In genomic region chr1:46990541-46990940, GRCh38 we compare ENCODE assay signal across 4 cellular contexts. TPM values are rescaled to one million over a fixed set of nuclear protein-coding genes. Genes with fewer than 3 reads are reported as not detected.
"Had no signal": no experiment of that assay in that cellular context is flagged by ENCODE, and none has a peak within 500 bp of the region (broad histone marks: within the 10 kb centered on the region; RNA-seq: fewer than 3 reads in every experiment).

No MANE protein-coding gene starts in this region.

RNA-seq across cellular contexts. Expression of gene CYP4X1, which starts 32.9 kb away (rescaled TPM):
- total RNA-seq: LHCN-M2, M059J had no signal

RNA-seq across cellular contexts. Expression of gene CYP4A11, which starts 49.3 kb away (rescaled TPM):
- total RNA-seq: LHCN-M2, M059J, MCF 10A, NCI-H460 had no signal
